In genomic region chrX:104854790-104855340, GRCh38 we compare ENCODE assay signal across 18 cellular contexts.
A peak's percentile ranks its signal among the peaks of the same experiment; 100 is the strongest.
DNase-seq lines count a peak whose midpoint lies in the region; ATAC-seq and TF ChIP-seq lines count a peak whose summit lies in the region.
"Had no signal": no experiment of that assay in that cellular context is flagged by ENCODE, and none has a peak within 500 bp of the region (broad histone marks: within the 10 kb centered on the region; RNA-seq: fewer than 3 reads in every experiment).

No MANE protein-coding gene starts in this region.

- 56 to 78% (median 65%) methylated on average over 3 of the region's 3 CpGs for WGBS in stomach, 5 donors

- no peak for TF ChIP-seq POLR2A in stomach (IDR thresholded peaks at IDR 0.05)

- no peaks in the 10 kb centered on the region for H4K20me1 ChIP-seq in osteoblast (ENCODE audit: insufficient read depth, low read length)
- H4K20me1 ChIP-seq: BLaER1 had no signal

- intact Hi-C loops in stomach (cut with DNase I; ENCODE audit: low total_unique reads) = no loop called here

- H3K4me3 ChIP-seq in fibroblast of pulmonary artery (replicated peaks; ENCODE audit: low read depth, low read length) = no peak overlapping the region
- H3K4me3 ChIP-seq in thoracic aorta = no peak overlapping the region
- no peak overlapping the region for H3K4me3 ChIP-seq in stomach
- no peak overlapping the region for H3K4me3 ChIP-seq in osteoblast (ENCODE audit: insufficient read depth, low read length)
- H3K4me3 ChIP-seq: BLaER1 had no signal

- H3K27ac ChIP-seq in thoracic aorta (peak overlapping the region; percentile 22 to 44), stomach (no peak overlapping the region), osteoblast (ENCODE audit: low read depth, low read length) (no peak overlapping the region)
- H3K27ac ChIP-seq: BLaER1 had no signal

- no peak for DNase-seq in stimulated activated naive CD8-positive, alpha-beta T cell treated with anti-CD3 and anti-CD28 coated beads, Interleukin-15, Interleukin-2, amounts not matched to agents 100 U/mL and 50 U/mL, for 24 hours
- DNase-seq in activated naive CD8-positive, alpha-beta T cell treated with anti-CD3 and anti-CD28 coated beads, Interleukin-2, amount 50 U/mL, for 24 hours = no peak
- DNase-seq in fibroblast of pulmonary artery (ENCODE audit: low read depth) (peak; percentile 0), thoracic aorta (ENCODE audit: low spot score) (no peak), stomach (no peak), osteoblast (ENCODE audit: insufficient read length, low spot score, missing footprints) (no peak)
- DNase-seq: CD4-positive, alpha-beta memory T cell; DMS79 treated with DMSO at 0.1 percent for 48 hours; KBM-7; NCI-H1417; NCI-H187 treated with DMSO at 0.1 percent for 48 hours; NCI-H226; NCI-H524; NCI-H82 had no signal

- H3K4me1 ChIP-seq in thoracic aorta (ENCODE audit: control insufficient read depth in 1 of 2, low read depth in 2 of 2) (peaks cover 0 to 4% of the 10 kb centered on the region in 2 donors), stomach (no peaks in the 10 kb centered on the region), osteoblast (ENCODE audit: insufficient read depth, low read length) (no peaks in the 10 kb centered on the region)
- H3K4me1 ChIP-seq: BLaER1 had no signal

- TF ChIP-seq CTCF in fibroblast of pulmonary artery (IDR thresholded peaks at IDR 0.05; ENCODE audit: low read length, missing control alignments) (no peak), thoracic aorta (IDR thresholded peaks at IDR 0.05) (no peak), stomach (IDR thresholded peaks at IDR 0.05) (no peak), osteoblast (IDR thresholded peaks at IDR 0.05; ENCODE audit: extremely low read depth, low read depth, low read length) (no peak)

- no peaks in the 10 kb centered on the region for H3K9me3 ChIP-seq in thoracic aorta
- H3K9me3 ChIP-seq in stomach = no peaks in the 10 kb centered on the region
- no peaks in the 10 kb centered on the region for H3K9me3 ChIP-seq in osteoblast (ENCODE audit: low read depth, low read length)
- H3K9me3 ChIP-seq: BLaER1 had no signal

- no peaks in the 10 kb centered on the region for H3K27me3 Mint-ChIP-seq in stimulated activated naive CD8-positive, alpha-beta T cell treated with anti-CD3 and anti-CD28 coated beads, Interleukin-15, Interleukin-2, amounts not matched to agents 100 ng/mL and 50 ng/mL, for 24 hours
- H3K27me3 Mint-ChIP-seq in activated naive CD8-positive, alpha-beta T cell treated with anti-CD3 and anti-CD28 coated beads, Interleukin-2, amount 50 U/mL, for 24 hours = no peaks in the 10 kb centered on the region
- H3K27me3 Mint-ChIP-seq: CD4-positive, alpha-beta memory T cell had no signal

- no peaks in the 10 kb centered on the region for H3K79me2 ChIP-seq in osteoblast (ENCODE audit: insufficient read depth, low read length)

- no peaks in the 10 kb centered on the region for H3K27me3 ChIP-seq in thoracic aorta (replicated peaks; ENCODE audit: insufficient read depth)
- H3K27me3 ChIP-seq in stomach = peaks cover 0 to 8% (median 0%) of the 10 kb centered on the region in 3 donors
- H3K27me3 ChIP-seq in osteoblast (ENCODE audit: insufficient read depth, low read length) = peaks cover 5% of the 10 kb centered on the region
- H3K27me3 ChIP-seq: BLaER1 had no signal

- H3K4me1 Mint-ChIP-seq in stimulated activated naive CD8-positive, alpha-beta T cell treated with anti-CD3 and anti-CD28 coated beads, Interleukin-15, Interleukin-2, amounts not matched to agents 100 ng/mL and 50 ng/mL, for 24 hours (ENCODE audit: low read depth) = peaks cover 15% of the 10 kb centered on the region
- peaks cover 18% of the 10 kb centered on the region for H3K4me1 Mint-ChIP-seq in activated naive CD8-positive, alpha-beta T cell treated with anti-CD3 and anti-CD28 coated beads, Interleukin-2, amount 50 U/mL, for 24 hours
- H3K4me1 Mint-ChIP-seq: CD4-positive, alpha-beta memory T cell had no signal

- H3K36me3 ChIP-seq in thoracic aorta = no peaks in the 10 kb centered on the region
- no peaks in the 10 kb centered on the region for H3K36me3 ChIP-seq in stomach
- H3K36me3 ChIP-seq in osteoblast (ENCODE audit: insufficient read depth, low read length) = no peaks in the 10 kb centered on the region
- H3K36me3 ChIP-seq: BLaER1 had no signal

- no peak overlapping the region for H3K4me3 Mint-ChIP-seq in stimulated activated naive CD8-positive, alpha-beta T cell treated with anti-CD3 and anti-CD28 coated beads, Interleukin-15, Interleukin-2, amounts not matched to agents 100 ng/mL and 50 ng/mL, for 24 hours
- H3K4me3 Mint-ChIP-seq in activated naive CD8-positive, alpha-beta T cell treated with anti-CD3 and anti-CD28 coated beads, Interleukin-2, amount 50 U/mL, for 24 hours = no peak overlapping the region
- H3K4me3 Mint-ChIP-seq: CD4-positive, alpha-beta memory T cell had no signal

- H3K4me2 ChIP-seq in osteoblast (ENCODE audit: insufficient read depth, low read length) = no peak overlapping the region
- H3K4me2 ChIP-seq: BLaER1 had no signal

- no peaks in the 10 kb centered on the region for H3K9me3 Mint-ChIP-seq in stimulated activated naive CD8-positive, alpha-beta T cell treated with anti-CD3 and anti-CD28 coated beads, Interleukin-15, Interleukin-2, amounts not matched to agents 100 ng/mL and 50 ng/mL, for 24 hours
- H3K9me3 Mint-ChIP-seq in activated naive CD8-positive, alpha-beta T cell treated with anti-CD3 and anti-CD28 coated beads, Interleukin-2, amount 50 U/mL, for 24 hours = no peaks in the 10 kb centered on the region

- peak overlapping the region; percentile 26 for H3K27ac Mint-ChIP-seq in stimulated activated naive CD8-positive, alpha-beta T cell treated with anti-CD3 and anti-CD28 coated beads, Interleukin-15, Interleukin-2, amounts not matched to agents 100 ng/mL and 50 ng/mL, for 24 hours
- H3K27ac Mint-ChIP-seq in activated naive CD8-positive, alpha-beta T cell treated with anti-CD3 and anti-CD28 coated beads, Interleukin-2, amount 50 U/mL, for 24 hours = peak overlapping the region; percentile 42
- H3K27ac Mint-ChIP-seq: CD4-positive, alpha-beta memory T cell had no signal

- no peak for ATAC-seq in stimulated activated naive CD8-positive, alpha-beta T cell treated with anti-CD3 and anti-CD28 coated beads, Interleukin-15, Interleukin-2, amounts not matched to agents 100 U/mL and 50 U/mL, for 24 hours
- peak; percentile 43 for ATAC-seq in activated naive CD8-positive, alpha-beta T cell treated with anti-CD3 and anti-CD28 coated beads, Interleukin-2, amount 50 U/mL, for 24 hours
- ATAC-seq in thoracic aorta (ENCODE audit: insufficient number of reproducible peaks, low FRiP score, low read depth) = no peak
- ATAC-seq in HG03442 (IDR thresholded peaks at IDR 0.05; ENCODE audit: unreplicated experiment) = no peak
- ATAC-seq: Right ventricle myocardium inferior had no signal

- no peak overlapping the region for H2AFZ ChIP-seq in osteoblast (ENCODE audit: low read length)

- H3K36me3 Mint-ChIP-seq in stimulated activated naive CD8-positive, alpha-beta T cell treated with anti-CD3 and anti-CD28 coated beads, Interleukin-15, Interleukin-2, amounts not matched to agents 100 ng/mL and 50 ng/mL, for 24 hours (ENCODE audit: low read depth) = no peaks in the 10 kb centered on the region
- H3K36me3 Mint-ChIP-seq in activated naive CD8-positive, alpha-beta T cell treated with anti-CD3 and anti-CD28 coated beads, Interleukin-2, amount 50 U/mL, for 24 hours (ENCODE audit: low read depth) = no peaks in the 10 kb centered on the region
- H3K36me3 Mint-ChIP-seq: CD4-positive, alpha-beta memory T cell had no signal

- TF ChIP-seq EP300 in stomach (IDR thresholded peaks at IDR 0.05) = no peak

Comparison
In these comparisons a context has a peak if more than half of its experiments do, and no peak if none do; other contexts are left out.
1. H3K27ac ChIP-seq: peak in thoracic aorta (2 of 2); none in stomach (0 of 5) and osteoblast (single experiment).